ENCODE assay signal across 25 cellular contexts in the genomic region with DNA sequence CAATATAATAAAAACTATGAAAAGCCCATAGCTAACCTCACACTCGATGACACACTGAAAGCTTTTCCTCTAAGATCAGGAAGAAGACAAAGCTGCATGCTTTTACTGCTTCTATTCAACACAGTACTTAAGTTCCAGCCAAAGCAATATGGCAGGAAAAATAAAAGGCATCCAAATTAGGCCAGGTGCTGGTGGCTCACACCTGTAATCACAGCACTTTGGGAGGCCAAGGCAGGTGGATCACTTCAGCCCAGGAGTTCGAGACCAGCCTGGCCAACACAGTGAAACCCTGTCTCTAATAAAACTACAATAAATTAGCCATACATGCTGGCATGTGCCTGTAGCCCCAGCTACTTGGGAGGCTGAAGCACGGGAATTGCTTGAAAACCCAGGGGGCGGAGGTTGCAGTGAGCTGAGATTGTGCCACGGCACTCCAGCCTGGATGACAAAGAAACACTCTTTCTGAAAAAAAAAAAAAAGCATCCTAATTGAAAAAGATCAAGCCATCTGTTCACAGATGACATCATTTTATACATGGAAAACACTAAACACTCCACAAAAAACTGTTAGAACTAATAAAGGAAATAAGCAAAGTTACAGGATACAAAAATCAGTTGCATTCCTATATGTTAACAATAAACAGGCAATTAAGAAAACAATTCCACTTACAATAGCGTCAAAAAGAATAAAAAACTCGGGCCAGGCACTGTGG.
"Had no signal": no experiment of that assay in that cellular context is flagged by ENCODE, and none has a peak within 500 bp of the region (broad histone marks: within the 10 kb centered on the region; RNA-seq: fewer than 3 reads in every experiment).

No MANE protein-coding gene starts in this region.

- H3K4me3 Mint-ChIP-seq: activated B cell treated with CpG ODN at 0.5 μM for 24 hours; activated CD4-positive, alpha-beta T cell treated with anti-CD3 and anti-CD28 coated beads for 36 hours; activated naive CD8-positive, alpha-beta T cell treated with anti-CD3 and anti-CD28 coated beads, Interleukin-2, amount 10 ng/mL, durations not matched to agents 7 days and 5 days; activated T-cell treated with anti-CD3 and anti-CD28 coated beads, Interleukin-2, amount 50 U/mL, for 24 hours; activated T-helper 17 cell treated with anti-CD3 and anti-CD28 coated beads, Interleukin-2, amount 50 U/mL, for 72 hours; dendritic cell treated with granulocyte-macrophage colony-stimulating factor and Interleukin-4, amounts not matched to agents 40 ng/mL and 50 ng/mL, for 4 days; memory B cell; natural killer cell treated with Interleukin-12 subunit alpha and Interleukin-12 subunit beta and Interleukin-15 and Interleukin-18, amount 100 ng/mL, for 72 hours had no signal

- H3K27me3 ChIP-seq: body of pancreas, cardiac muscle cell, esophagus muscularis mucosa, gastroesophageal sphincter, heart right ventricle, upper lobe of left lung had no signal

- H3K27ac Mint-ChIP-seq: activated B cell treated with CpG ODN at 0.5 μM for 24 hours; activated CD4-positive, alpha-beta T cell treated with anti-CD3 and anti-CD28 coated beads for 36 hours; activated T-cell treated with anti-CD3 and anti-CD28 coated beads, Interleukin-2, amount 50 U/mL, for 24 hours; activated T-helper 17 cell treated with anti-CD3 and anti-CD28 coated beads, Interleukin-2, amount 50 U/mL, for 72 hours; dendritic cell treated with granulocyte-macrophage colony-stimulating factor and Interleukin-4, amounts not matched to agents 40 ng/mL and 50 ng/mL, for 4 days; memory B cell; natural killer cell treated with Interleukin-12 subunit alpha and Interleukin-12 subunit beta and Interleukin-15 and Interleukin-18, amount 100 ng/mL, for 72 hours had no signal

- H3K4me3 ChIP-seq: body of pancreas, cardiac muscle cell, esophagus muscularis mucosa, gastroesophageal sphincter, heart right ventricle, prostate gland, upper lobe of left lung had no signal

- H3K27ac ChIP-seq: body of pancreas, cardiac muscle cell, esophagus muscularis mucosa, gastroesophageal sphincter, heart right ventricle, prostate gland, upper lobe of left lung had no signal

- DNase-seq: activated B cell treated with CpG ODN at 0.5 μM for 24 hours; activated CD4-positive, alpha-beta T cell treated with anti-CD3 and anti-CD28 coated beads for 36 hours; activated CD4-positive, alpha-beta T cell treated with anti-CD3 and anti-CD28 coated beads, Interleukin-2, amount 50 U/mL, for 4 hours; activated CD8-positive, alpha-beta memory T cell treated with anti-CD3 and anti-CD28 coated beads for 24 hours; activated CD8-positive, alpha-beta memory T cell treated with anti-CD3 and anti-CD28 coated beads, Interleukin-2, amount 50 U/mL, for 4 hours; activated naive CD8-positive, alpha-beta T cell treated with anti-CD3 and anti-CD28 coated beads, Interleukin-2, amount 10 ng/mL, durations not matched to agents 7 days and 5 days; activated T-cell treated with anti-CD3 and anti-CD28 coated beads, Interleukin-2, amount 50 U/mL, for 24 hours; amniotic stem cell; body of pancreas; effector CD8-positive, alpha-beta T cell; heart right ventricle; islet precursor cell; left cardiac atrium; stimulated activated CD4-positive, alpha-beta T cell treated with anti-CD3 and anti-CD28 coated beads, Interleukin-4, amount 100 ng/mL, for 24 hours; stimulated activated naive CD4-positive, alpha-beta T cell treated with Interleukin-2 at 50 U/mL for 16 hours; T-helper 9 cell; upper lobe of left lung had no signal

- ATAC-seq: activated CD4-positive, alpha-beta T cell treated with anti-CD3 and anti-CD28 coated beads for 36 hours; activated T-helper 17 cell treated with anti-CD3 and anti-CD28 coated beads, Interleukin-2, amount 50 U/mL, for 72 hours; body of pancreas; gastroesophageal sphincter; heart right ventricle; left cardiac atrium; natural killer cell treated with Interleukin-12 subunit alpha and Interleukin-12 subunit beta and Interleukin-15 and Interleukin-18, amount 100 ng/mL, for 72 hours had no signal

- H3K9me3 Mint-ChIP-seq: activated T-helper 17 cell treated with anti-CD3 and anti-CD28 coated beads, Interleukin-2, amount 50 U/mL, for 72 hours; memory B cell; natural killer cell treated with Interleukin-12 subunit alpha and Interleukin-12 subunit beta and Interleukin-15 and Interleukin-18, amount 100 ng/mL, for 72 hours had no signal

- H3K27me3 Mint-ChIP-seq: activated B cell treated with CpG ODN at 0.5 μM for 24 hours; activated CD4-positive, alpha-beta T cell treated with anti-CD3 and anti-CD28 coated beads for 36 hours; activated naive CD8-positive, alpha-beta T cell treated with anti-CD3 and anti-CD28 coated beads, Interleukin-2, amount 10 ng/mL, durations not matched to agents 7 days and 5 days; activated T-cell treated with anti-CD3 and anti-CD28 coated beads, Interleukin-2, amount 50 U/mL, for 24 hours; activated T-helper 17 cell treated with anti-CD3 and anti-CD28 coated beads, Interleukin-2, amount 50 U/mL, for 72 hours; dendritic cell treated with granulocyte-macrophage colony-stimulating factor and Interleukin-4, amounts not matched to agents 40 ng/mL and 50 ng/mL, for 4 days; memory B cell; natural killer cell treated with Interleukin-12 subunit alpha and Interleukin-12 subunit beta and Interleukin-15 and Interleukin-18, amount 100 ng/mL, for 72 hours had no signal
